Comparison of ENCODE assay signal across 8 cellular contexts in genomic region chrX:39613508-39613921, GRCh38.
DNase-seq lines count a peak whose midpoint lies in the region.

No MANE protein-coding gene starts in this region.

- H3K36me3 ChIP-seq in iPS DF 6.9 (ENCODE audit: control insufficient read depth, insufficient read depth, low read length) = no peaks in the 10 kb centered on the region

- H3K4me3 ChIP-seq in iPS DF 6.9 (ENCODE audit: low read length) = peak overlapping the region; percentile 12; the same call in 1 of the 2 replicates

- H3K27me3 ChIP-seq in iPS DF 6.9 (ENCODE audit: control insufficient read depth, insufficient read depth, low read length) = no peaks in the 10 kb centered on the region

- DNase-seq in NCI-H2081 (lab: John Stamatoyannopoulos, UW) (peak; percentile 57 to 60), NCI-H2081 treated with DMSO at 0.1 percent for 48 hours (lab: John Stamatoyannopoulos, UW) (no peak), NCI-H128 (lab: John Stamatoyannopoulos, UW; ENCODE audit: unreplicated experiment) (peak; percentile 60), iPS DF 6.9 (ENCODE audit: low read depth, low spot score) (no peak), NCI-H446 treated with DMSO at 0.1 percent for 48 hours (lab: John Stamatoyannopoulos, UW) (no peak), NCI-H1436 (lab: John Stamatoyannopoulos, UW) (no peak)
- DNase-seq in activated CD8-positive, alpha-beta memory T cell treated with anti-CD3 and anti-CD28 coated beads for 24 hours = peak; percentile 75
- DNase-seq in stimulated activated CD4-positive, alpha-beta T cell treated with anti-CD3 and anti-CD28 coated beads, Interleukin-15, amount 100 ng/mL, for 24 hours = peak; percentile 51

- WGBS in iPS DF 6.9 (ENCODE audit: insufficient coverage, insufficient read length) = no CpG with 5 or more reads among the region's 29 CpGs

- 0 out of 2 replicates have a peak, but pooled peaks cover 2% of the 10 kb centered on the region for H3K4me1 ChIP-seq in iPS DF 6.9 (ENCODE audit: control insufficient read depth, insufficient read depth, low read length)

- no peak overlapping the region for H3K27ac ChIP-seq in iPS DF 6.9 (ENCODE audit: low read length)

- no peaks in the 10 kb centered on the region for H3K9me3 ChIP-seq in iPS DF 6.9 (ENCODE audit: control insufficient read depth, insufficient read depth, low read length)

Comparison
In these comparisons a context has a peak if more than half of its experiments do, and no peak if none do; other contexts are left out.
1. DNase-seq: peak in NCI-H2081 (2 of 2), NCI-H128 (single experiment), activated CD8-positive, alpha-beta memory T cell treated with anti-CD3 and anti-CD28 coated beads for 24 hours (single experiment) and stimulated activated CD4-positive, alpha-beta T cell treated with anti-CD3 and anti-CD28 coated beads, Interleukin-15, amount 100 ng/mL, for 24 hours (single experiment); none in NCI-H2081 treated with DMSO at 0.1 percent for 48 hours (single experiment), iPS DF 6.9 (single experiment), NCI-H446 treated with DMSO at 0.1 percent for 48 hours (single experiment) and NCI-H1436 (single experiment).